ENCODE assay signal across 8 cellular contexts in the genomic region with DNA sequence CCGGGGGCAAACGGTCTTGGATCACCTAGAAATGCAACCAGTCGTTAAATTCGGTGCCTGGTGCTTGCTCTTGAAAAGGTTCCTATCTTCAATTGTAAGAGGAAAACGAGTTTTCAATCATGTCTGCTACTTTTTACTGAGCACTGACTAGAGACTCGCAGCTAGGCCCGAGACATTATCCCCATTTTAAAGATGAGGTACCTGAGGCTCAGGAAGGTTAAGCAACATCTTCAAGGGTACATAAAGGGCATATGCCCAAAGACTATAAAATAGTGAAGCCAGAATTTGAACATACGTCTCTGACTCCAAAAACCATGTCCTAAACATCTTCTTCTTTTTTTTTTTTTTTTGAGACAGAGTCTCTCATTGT. TPM values are rescaled to one million over a fixed set of nuclear protein-coding genes. Genes with fewer than 3 reads are reported as not detected.
DNase-seq lines count a peak whose midpoint lies in the region; ATAC-seq and TF ChIP-seq lines count a peak whose summit lies in the region.

No MANE protein-coding gene starts in this region.

- no peaks in the 10 kb centered on the region for H3K9me3 ChIP-seq in CD8-positive, alpha-beta T cell (ENCODE audit: low read length)
- no peaks in the 10 kb centered on the region for H3K9me3 ChIP-seq in OCI-LY7 (ENCODE audit: low read length)
- H3K9me3 ChIP-seq in osteoblast (ENCODE audit: low read depth, low read length): no peaks in the 10 kb centered on the region

- no peaks in the 10 kb centered on the region for H3K36me3 ChIP-seq in CD8-positive, alpha-beta T cell (ENCODE audit: insufficient read depth, low read length)
- H3K36me3 ChIP-seq in OCI-LY7 (ENCODE audit: insufficient read depth, low read length): no peaks in the 10 kb centered on the region
- H3K36me3 ChIP-seq in osteoblast (ENCODE audit: insufficient read depth, low read length): no peaks in the 10 kb centered on the region

- ATAC-seq in CD8-positive, alpha-beta T cell: no peak
- no peak for ATAC-seq in HG03439 (IDR thresholded peaks at IDR 0.05; ENCODE audit: unreplicated experiment)
- ATAC-seq in sciatic nerve: no peak

- H3K9me3 Mint-ChIP-seq in CD8-positive, alpha-beta T cell: no peaks in the 10 kb centered on the region
- H3K9me3 Mint-ChIP-seq in endothelial cell (ENCODE audit: unreplicated experiment): no peaks in the 10 kb centered on the region

- no peaks in the 10 kb centered on the region for H3K27me3 Mint-ChIP-seq in CD8-positive, alpha-beta T cell (ENCODE audit: low read depth)
- H3K27me3 Mint-ChIP-seq in endothelial cell (ENCODE audit: unreplicated experiment): peaks cover 8% of the 10 kb centered on the region

- H4K20me1 ChIP-seq in OCI-LY7 (ENCODE audit: insufficient read depth, low read length): no peaks in the 10 kb centered on the region
- H4K20me1 ChIP-seq in osteoblast (ENCODE audit: insufficient read depth, low read length): peaks cover 6% of the 10 kb centered on the region

- peaks cover 18% of the 10 kb centered on the region for H3K4me1 ChIP-seq in CD8-positive, alpha-beta T cell (ENCODE audit: insufficient read depth, low read length)
- H3K4me1 ChIP-seq in OCI-LY7 (ENCODE audit: insufficient read depth, low read length, poor library complexity, severe bottlenecking) (peaks cover 18% of the 10 kb centered on the region), osteoblast (ENCODE audit: insufficient read depth, low read length) (peaks cover 11% of the 10 kb centered on the region)

- H3K4me3 Mint-ChIP-seq in CD8-positive, alpha-beta T cell: peak overlapping the region; percentile 96
- H3K4me3 Mint-ChIP-seq in endothelial cell (ENCODE audit: unreplicated experiment): peak overlapping the region; percentile 100

- H3K27me3 ChIP-seq in CD8-positive, alpha-beta T cell (ENCODE audit: insufficient read depth, low read length): no peaks in the 10 kb centered on the region
- H3K27me3 ChIP-seq in osteoblast (ENCODE audit: insufficient read depth, low read length): no peaks in the 10 kb centered on the region

- CTCF ChIA-PET in CD8-positive, alpha-beta T cell (lab: Charles Lee): interaction anchor here (0.8 to 3.2 kb wide), 6 partner anchors 8 to 292 kb away, joined by 3 to 22 read pairs (median 4); no protein-coding TSS in a partner anchor
- CTCF ChIA-PET in OCI-LY7 (lab: Charles Lee; ENCODE audit: unreplicated experiment): interaction anchor here (1.0 kb wide), 1 partner anchor 308 kb away, joined by 4 read pairs; no protein-coding TSS in a partner anchor

- POLR2A ChIA-PET in CD8-positive, alpha-beta T cell (lab: Charles Lee): interaction anchor here (0.5 to 2.7 kb wide), 17 partner anchors 13 to 555 kb away, joined by 3 to 30 read pairs (median 4); partner anchors contain the start of genes DEPDC5, EIF4ENIF1, PIK3IP1 and SELENOM
- POLR2A ChIA-PET in OCI-LY7 (lab: Charles Lee): interaction anchor here (0.8 to 1.7 kb wide), 7 partner anchors 9 to 305 kb away, joined by 3 to 7 read pairs (median 3); partner anchors contain the start of genes DEPDC5 and PRR14L

- no peak for DNase-seq in CD8-positive, alpha-beta T cell
- DNase-seq in OCI-LY7 (ENCODE audit: low spot score) (no peak), endothelial cell (ENCODE audit: low spot score) (no peak), osteoblast (ENCODE audit: insufficient read length, low spot score, missing footprints) (no peak), foreskin melanocyte (no peak), D341Med (ENCODE audit: low spot score) (no peak), sciatic nerve (ENCODE audit: low spot score) (no peak)

- H3K9me2 ChIP-seq in OCI-LY7 (ENCODE audit: insufficient read depth, low read length): no peaks in the 10 kb centered on the region

- H3K79me2 ChIP-seq in OCI-LY7 (ENCODE audit: insufficient read depth, low read depth, low read length): peaks cover 40% of the 10 kb centered on the region
- H3K79me2 ChIP-seq in osteoblast (ENCODE audit: insufficient read depth, low read length): peaks cover 41% of the 10 kb centered on the region

- H3K4me1 Mint-ChIP-seq in CD8-positive, alpha-beta T cell (ENCODE audit: low read depth): peaks cover 41% of the 10 kb centered on the region
- peaks cover 14% of the 10 kb centered on the region for H3K4me1 Mint-ChIP-seq in endothelial cell (ENCODE audit: unreplicated experiment)

- TF ChIP-seq CTCF in CD8-positive, alpha-beta T cell (IDR thresholded peaks at IDR 0.05): no peak
- TF ChIP-seq CTCF in OCI-LY7 (conservative IDR thresholded peaks at IDR 0.05; ENCODE audit: low read length) (no peak), endothelial cell (IDR thresholded peaks at IDR 0.05; ENCODE audit: unreplicated experiment) (no peak), osteoblast (IDR thresholded peaks at IDR 0.05; ENCODE audit: extremely low read depth, low read depth, low read length) (no peak)

- H3K36me3 Mint-ChIP-seq in CD8-positive, alpha-beta T cell: peaks cover 17% of the 10 kb centered on the region
- H3K36me3 Mint-ChIP-seq in endothelial cell (ENCODE audit: low read depth, unreplicated experiment): no peaks in the 10 kb centered on the region

- peak overlapping the region; percentile 79 for H3K27ac ChIP-seq in CD8-positive, alpha-beta T cell (ENCODE audit: low read depth, low read length)
- H3K27ac ChIP-seq in OCI-LY7 (ENCODE audit: low read depth, low read length, poor library complexity, severe bottlenecking) (peak overlapping the region; percentile 8), osteoblast (ENCODE audit: low read depth, low read length) (peak overlapping the region; percentile 96)

- peak overlapping the region; percentile 89 for H3K4me3 ChIP-seq in CD8-positive, alpha-beta T cell (ENCODE audit: low read depth, low read length)
- H3K4me3 ChIP-seq in OCI-LY7 (ENCODE audit: low read depth, low read length, poor library complexity, severe bottlenecking): peak overlapping the region; percentile 95
- H3K4me3 ChIP-seq in osteoblast (ENCODE audit: insufficient read depth, low read length): peak overlapping the region; percentile 97

- peak overlapping the region; percentile 83 for H3K4me2 ChIP-seq in OCI-LY7 (ENCODE audit: low read length)
- peak overlapping the region; percentile 100 for H3K4me2 ChIP-seq in osteoblast (ENCODE audit: insufficient read depth, low read length)

- intact Hi-C loops in CD8-positive, alpha-beta T cell (cut with DNase I, micrococcal nuclease): loop anchor here (1.0 to 10.0 kb wide), 12 partner anchors 14 to 1898 kb away; partner anchors contain the start of genes PRR14L (in 2 of the 2), DRG1 (in 1 of the 2), FBXO7 (in 1 of the 2) and PES1 (in 1 of the 2)
- intact Hi-C loops in OCI-LY7 (cut with micrococcal nuclease; ENCODE audit: unreplicated experiment) (loop anchor here (1.0 to 10.0 kb wide), 4 partner anchors 32 to 308 kb away; no protein-coding TSS in a partner anchor), sciatic nerve (cut with DNase I) (no loop called here)

- no TSS peak for BruUV-seq in OCI-LY7 (replicated peaks; lab: Mats Ljungman, UMichigan)

- peak overlapping the region; percentile 96 for H3K27ac Mint-ChIP-seq in CD8-positive, alpha-beta T cell
- peak overlapping the region; percentile 89 for H3K27ac Mint-ChIP-seq in endothelial cell (ENCODE audit: unreplicated experiment)

- peak overlapping the region; percentile 97 for H2AFZ ChIP-seq in OCI-LY7 (ENCODE audit: low read length)
- H2AFZ ChIP-seq in osteoblast (ENCODE audit: low read length): peak overlapping the region; percentile 84

RNA-seq across cellular contexts. Expression of gene PISD, which starts 0.6 kb away (rescaled TPM):
- 10 to 100 TPM; 41.2 to 43.6 TPM for total RNA-seq in CD8-positive, alpha-beta T cell
- total RNA-seq in OCI-LY7 (2014; rRNA removed; shearing (Covaris generic)): 21.5 and 25.7 TPM in 2 replicates
- total RNA-seq in OCI-LY7 (2022) (39.4 and 51.9 TPM in 2 replicates), endothelial cell (ENCODE audit: unreplicated experiment) (53.0 TPM), osteoblast (35.1 and 37.3 TPM in 2 replicates), sciatic nerve (49.0 TPM)

Comparison
In these comparisons a context has a peak if more than half of its experiments do, and no peak if none do; other contexts are left out.
1. H3K27ac ChIP-seq: peak in every context shown above with its lines; median percentile 96 in osteoblast; 79 in CD8-positive, alpha-beta T cell; 8 in OCI-LY7.